In genomic region chr6:159250633-159251032, GRCh38 we compare ENCODE assay signal across 4 cellular contexts.
"Had no signal": no experiment of that assay in that cellular context is flagged by ENCODE, and none has a peak within 500 bp of the region (broad histone marks: within the 10 kb centered on the region; RNA-seq: fewer than 3 reads in every experiment).

No MANE protein-coding gene starts in this region.

- H3K4me2 ChIP-seq: GM23338 had no signal

- H3K27ac ChIP-seq: HL-60 had no signal

- H3K4me3 ChIP-seq: GM23338 had no signal

- H2AFZ ChIP-seq: GM23338 had no signal

- DNase-seq: H9, HFFc6 had no signal
